ENCODE assay signal across 8 cellular contexts in the genomic region with DNA sequence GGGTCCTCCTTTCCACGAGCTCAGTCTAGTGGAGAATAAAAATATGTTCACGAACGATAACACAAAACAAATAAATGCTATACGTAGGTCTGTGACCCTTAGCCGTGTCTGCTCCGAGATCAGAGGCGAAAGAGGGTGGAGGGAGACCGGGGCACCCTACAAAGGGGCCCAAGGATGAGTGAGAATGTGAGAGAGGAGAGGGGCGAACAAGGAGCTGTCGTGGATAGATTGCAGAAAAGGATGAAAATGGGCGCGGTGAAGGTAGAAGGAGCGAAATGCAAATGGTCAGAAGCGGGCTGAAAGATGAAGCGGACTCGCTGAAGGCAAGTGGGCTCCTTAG. TPM values are rescaled to one million over a fixed set of nuclear protein-coding genes. Genes with fewer than 3 reads are reported as not detected.
DNase-seq lines count a peak whose midpoint lies in the region; ATAC-seq and TF ChIP-seq lines count a peak whose summit lies in the region.

No MANE protein-coding gene starts in this region.

- peak overlapping the region; percentile 82 for H3K4me3 Mint-ChIP-seq in activated CD4-positive, alpha-beta T cell treated with anti-CD3 and anti-CD28 coated beads for 36 hours

- no peaks in the 10 kb centered on the region for H3K9me3 Mint-ChIP-seq in activated CD4-positive, alpha-beta T cell treated with anti-CD3 and anti-CD28 coated beads for 36 hours (ENCODE audit: low read depth)

- peak overlapping the region; percentile 83 for H3K9ac ChIP-seq in PC-3 (ENCODE audit: low read length)
- peak overlapping the region; percentile 39 for H3K9ac ChIP-seq in fibroblast of lung (ENCODE audit: insufficient read depth, low read length)

- H3K27ac Mint-ChIP-seq in activated CD4-positive, alpha-beta T cell treated with anti-CD3 and anti-CD28 coated beads for 36 hours: peak overlapping the region; percentile 92

- no peaks in the 10 kb centered on the region for H4K20me1 ChIP-seq in PC-3 (ENCODE audit: low read length)
- no peaks in the 10 kb centered on the region for H4K20me1 ChIP-seq in fibroblast of lung (ENCODE audit: control insufficient read depth, extremely low read depth, insufficient read depth, low read length)

- no peaks in the 10 kb centered on the region for H3K27me3 Mint-ChIP-seq in activated CD4-positive, alpha-beta T cell treated with anti-CD3 and anti-CD28 coated beads for 36 hours

- H3K27ac ChIP-seq in PC-3 (ENCODE audit: low read length) (peak overlapping the region; percentile 92), fibroblast of lung (ENCODE audit: insufficient read depth, low read length) (peak overlapping the region; percentile 64), psoas muscle (peak overlapping the region; percentile 81), foreskin keratinocyte (no peak overlapping the region)

- POLR2A ChIA-PET in activated CD4-positive, alpha-beta T cell treated with anti-CD3 and anti-CD28 coated beads for 36 hours (lab: Charles Lee): interaction anchor here (0.6 kb wide), 1 partner anchor 450 kb away, joined by 4 read pairs; no protein-coding TSS in a partner anchor
- POLR2A ChIA-PET in PC-3 (lab: Charles Lee; ENCODE audit: unreplicated experiment): interaction anchor here (0.6 kb wide), 1 partner anchor 208 kb away, joined by 7 read pairs; no protein-coding TSS in a partner anchor

- H3K36me3 ChIP-seq in PC-3 (ENCODE audit: low read depth, low read length): no peaks in the 10 kb centered on the region
- H3K36me3 ChIP-seq in fibroblast of lung (ENCODE audit: control insufficient read depth, insufficient read depth, low read length): no peaks in the 10 kb centered on the region
- H3K36me3 ChIP-seq in psoas muscle (ENCODE audit: insufficient read depth in 1 of 2, low read depth in 1 of 2): peaks cover 0 to 5% of the 10 kb centered on the region in 2 donors

- H2AFZ ChIP-seq in PC-3 (ENCODE audit: low read length): peak overlapping the region; percentile 98
- peak overlapping the region; percentile 97 for H2AFZ ChIP-seq in fibroblast of lung (ENCODE audit: low read length)

- H3K79me2 ChIP-seq in PC-3 (ENCODE audit: low read length) (peaks cover 28% of the 10 kb centered on the region), fibroblast of lung (ENCODE audit: control insufficient read depth, insufficient read depth, low read length) (no peaks in the 10 kb centered on the region)

- peak overlapping the region; percentile 96 for H3K4me3 ChIP-seq in PC-3 (ENCODE audit: low read length)
- peak overlapping the region; percentile 59 to 82 (median 70) for H3K4me3 ChIP-seq in fibroblast of lung (replicated peaks in 1 of 4; ENCODE audit: control extremely low read depth in 1 of 4, insufficient read depth in 1 of 4, low read depth in 3 of 4, low read length in 4 of 4)
- H3K4me3 ChIP-seq in psoas muscle: peak overlapping the region; percentile 75

- WGBS in psoas muscle, 3 donors: 0 to 29% (median 0%) methylated on average over 16 of the region's 16 CpGs

- no TSS peak for BruUV-seq in PC-3 (replicated peaks; lab: Mats Ljungman, UMichigan)

- ATAC-seq in activated CD4-positive, alpha-beta T cell treated with anti-CD3 and anti-CD28 coated beads for 36 hours: peak; percentile 16
- peak; percentile 14 for ATAC-seq in PC-3
- ATAC-seq in psoas muscle: peak; percentile 11 to 25 (median 18)
- no peak for ATAC-seq in foreskin keratinocyte

- CTCF ChIA-PET in activated CD4-positive, alpha-beta T cell treated with anti-CD3 and anti-CD28 coated beads for 36 hours (lab: Charles Lee): no interaction called here
- CTCF ChIA-PET in PC-3 (lab: Charles Lee): interaction anchor here (0.5 kb wide), 1 partner anchor 30 kb away, joined by 3 read pairs; no protein-coding TSS in a partner anchor

- no peaks in the 10 kb centered on the region for H3K36me3 Mint-ChIP-seq in activated CD4-positive, alpha-beta T cell treated with anti-CD3 and anti-CD28 coated beads for 36 hours (ENCODE audit: low read depth)

- no peaks in the 10 kb centered on the region for H3K9me2 ChIP-seq in PC-3 (replicated peaks; ENCODE audit: low read length)

- H3K4me2 ChIP-seq in PC-3 (ENCODE audit: low read length): peak overlapping the region; percentile 87
- H3K4me2 ChIP-seq in fibroblast of lung (ENCODE audit: extremely low read depth, insufficient read depth, low read length): peak overlapping the region; percentile 49

- intact Hi-C loops in activated CD4-positive, alpha-beta T cell treated with anti-CD3 and anti-CD28 coated beads for 36 hours (cut with DNase I, micrococcal nuclease): loop anchor here in 1 of 2 experiments (10.0 kb wide), 1 partner anchor 490 kb away; a partner anchor contains a TSS
- intact Hi-C loops in PC-3 (cut with micrococcal nuclease): no loop called here
- intact Hi-C loops in psoas muscle (cut with DNase I): no loop called here

- peaks cover 24% of the 10 kb centered on the region for H3K4me1 Mint-ChIP-seq in activated CD4-positive, alpha-beta T cell treated with anti-CD3 and anti-CD28 coated beads for 36 hours

- no peaks in the 10 kb centered on the region for H3F3A ChIP-seq in PC-3 (ENCODE audit: low read length, unreplicated experiment)

- DNase-seq in activated CD4-positive, alpha-beta T cell treated with anti-CD3 and anti-CD28 coated beads for 36 hours: no peak
- no peak for DNase-seq in activated CD4-positive, alpha-beta T cell treated with anti-CD3 and anti-CD28 coated beads for 4 hours
- no peak for DNase-seq in PC-3
- peak in 1 of 2 donors; percentile 0 for DNase-seq in fibroblast of lung (ENCODE audit: low read depth in 2 of 2)
- no peak for DNase-seq in psoas muscle
- no peak for DNase-seq in NOMO-1 treated with DMSO at 0.1 percent for 48 hours (lab: John Stamatoyannopoulos, UW; ENCODE audit: unreplicated experiment)
- DNase-seq in foreskin keratinocyte: no peak
- DNase-seq in middle frontal gyrus (ENCODE audit: extremely low spot score, low spot score): no peak

- TF ChIP-seq CTCF in PC-3 (conservative IDR thresholded peaks at IDR 0.05; ENCODE audit: low read depth, low read length) (no peak), fibroblast of lung (conservative IDR thresholded peaks at IDR 0.05 in 1 of 2, IDR thresholded peaks at IDR 0.05 in 1 of 2; ENCODE audit: low read depth in 1 of 2, low read length in 2 of 2) (no peak), psoas muscle (IDR thresholded peaks at IDR 0.05) (no peak), foreskin keratinocyte (conservative IDR thresholded peaks at IDR 0.05) (no peak)

- no peaks in the 10 kb centered on the region for H3K27me3 ChIP-seq in PC-3 (ENCODE audit: low read length)
- no peaks in the 10 kb centered on the region for H3K27me3 ChIP-seq in fibroblast of lung (ENCODE audit: control insufficient read depth, insufficient read depth, low read length)
- no peaks in the 10 kb centered on the region for H3K27me3 ChIP-seq in psoas muscle (ENCODE audit: insufficient read depth in 3 of 3, low read length in 2 of 3)
- no peaks in the 10 kb centered on the region for H3K27me3 ChIP-seq in foreskin keratinocyte

- H3K4me1 ChIP-seq in PC-3 (ENCODE audit: insufficient read depth, low read length) (no peaks in the 10 kb centered on the region; the same call in 1 of the 2 replicates), fibroblast of lung (ENCODE audit: control insufficient read depth, extremely low read depth, insufficient read depth, low read length) (no peaks in the 10 kb centered on the region), psoas muscle (no peaks in the 10 kb centered on the region), foreskin keratinocyte (no peaks in the 10 kb centered on the region)

- H3K9me3 ChIP-seq in PC-3 (ENCODE audit: low read length) (no peaks in the 10 kb centered on the region), fibroblast of lung (ENCODE audit: control insufficient read depth, insufficient read depth, low read depth, low read length) (no peaks in the 10 kb centered on the region), psoas muscle (no peaks in the 10 kb centered on the region)

RNA-seq across cellular contexts. Expression of a gene that starts 6.2 kb away (rescaled TPM):
- total RNA-seq in activated CD4-positive, alpha-beta T cell treated with anti-CD3 and anti-CD28 coated beads for 36 hours: 10 to 100 TPM; 14.5 to 14.6 TPM
- 12.1 and 14.3 TPM in 2 replicates for total RNA-seq in PC-3 (2014; rRNA removed)
- 9.7 and 10.3 TPM in 2 replicates for total RNA-seq in fibroblast of lung
- 5.0 and 6.6 TPM in 2 replicates for polyA plus RNA-seq in fibroblast of lung
- polyA plus RNA-seq in fibroblast of lung (2012): 4.6 and 6.5 TPM in 2 replicates
- 0.33 and 1.5 TPM in 2 replicates for polyA minus RNA-seq in fibroblast of lung (ENCODE audit: low replicate concordance)
- 1 to 10 TPM; 7.5 to 8.6 (median 7.7) TPM for total RNA-seq in psoas muscle
- 10 to 100 TPM in 1 of 3 donors, 1 to 10 TPM in 2; 2.6 to 11.8 (median 3.5) TPM for polyA plus RNA-seq in psoas muscle
- total RNA-seq in foreskin keratinocyte: 15.9 and 16.2 TPM in 2 replicates
- polyA plus RNA-seq in foreskin keratinocyte: 3.8 and 4.2 TPM in 2 replicates
